In the genomic region with DNA sequence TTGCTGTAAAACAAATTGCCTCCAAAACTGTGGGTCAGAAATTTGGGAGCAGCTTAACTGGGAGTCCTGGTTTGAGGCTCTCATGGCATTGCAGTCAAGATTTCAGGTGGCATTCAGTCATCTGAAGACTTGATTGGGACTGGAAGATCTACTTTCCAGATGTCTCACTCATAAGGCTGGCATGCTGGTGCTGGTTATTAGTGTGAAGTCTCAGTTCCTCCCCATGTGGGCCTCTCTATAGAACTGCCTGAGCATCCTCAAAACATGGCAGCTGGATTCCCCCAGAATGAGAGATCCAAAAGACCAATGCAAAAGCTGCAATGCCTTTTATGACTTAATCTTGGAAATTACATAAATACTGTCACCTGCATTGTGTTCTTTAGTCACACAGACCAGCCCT, we compare ENCODE assay signal across 15 cellular contexts. TPM values are rescaled to one million over a fixed set of nuclear protein-coding genes. Genes with fewer than 3 reads are reported as not detected.
DNase-seq lines count a peak whose midpoint lies in the region; ATAC-seq and TF ChIP-seq lines count a peak whose summit lies in the region.
"Had no signal": no experiment of that assay in that cellular context is flagged by ENCODE, and none has a peak within 500 bp of the region (broad histone marks: within the 10 kb centered on the region; RNA-seq: fewer than 3 reads in every experiment).

No MANE protein-coding gene starts in this region.

- ATAC-seq in activated CD4-positive, CD25-positive, alpha-beta regulatory T cell treated with anti-CD3 and anti-CD28 coated beads, Interleukin-2, amount 50 U/mL, for 24 hours = peak; percentile 32 to 64
- ATAC-seq in GM21367 (IDR thresholded peaks at IDR 0.05; ENCODE audit: unreplicated experiment) (peak; percentile 52), HG03060 (IDR thresholded peaks at IDR 0.05; ENCODE audit: low read depth, unreplicated experiment) (peak; percentile 56), activated B cell treated with CpG ODN at 0.5 μM for 24 hours (ENCODE audit: low read depth) (peak; percentile 64), GM21423 (IDR thresholded peaks at IDR 0.05; ENCODE audit: unreplicated experiment) (no peak)
- ATAC-seq: gastroesophageal sphincter had no signal

- intact Hi-C loops in activated B cell treated with CpG ODN at 0.5 μM for 24 hours (cut with micrococcal nuclease) = no loop called here

- no peak for TF ChIP-seq CTCF in activated B cell treated with CpG ODN at 0.5 μM for 24 hours (IDR thresholded peaks at IDR 0.05)

- no peak for DNase-seq in activated CD4-positive, CD25-positive, alpha-beta regulatory T cell treated with anti-CD3 and anti-CD28 coated beads, Interleukin-2, amount 50 U/mL, for 72 hours
- no peak for DNase-seq in activated B cell treated with CpG ODN at 0.5 μM for 24 hours
- DNase-seq in nucleus accumbens (lab: John Stamatoyannopoulos, UW) = no peak
- no peak for DNase-seq in HCEC 1CT
- DNase-seq: midbrain, NCI-H1417, NCI-H748 treated with DMSO at 0.1 percent for 48 hours, ovary, SHP77, upper lobe of left lung had no signal

- POLR2A ChIA-PET in activated B cell treated with CpG ODN at 0.5 μM for 24 hours (lab: Charles Lee) = no interaction called here

- CTCF ChIA-PET in activated B cell treated with CpG ODN at 0.5 μM for 24 hours (lab: Charles Lee) = no interaction called here

- peaks cover 7% of the 10 kb centered on the region for H3K4me1 Mint-ChIP-seq in activated B cell treated with CpG ODN at 0.5 μM for 24 hours

- H3K4me3 Mint-ChIP-seq in activated B cell treated with CpG ODN at 0.5 μM for 24 hours = no peak overlapping the region

- no peaks in the 10 kb centered on the region for H3K9me3 Mint-ChIP-seq in activated B cell treated with CpG ODN at 0.5 μM for 24 hours

- no peaks in the 10 kb centered on the region for H3K27me3 Mint-ChIP-seq in activated B cell treated with CpG ODN at 0.5 μM for 24 hours

- H3K36me3 Mint-ChIP-seq in activated B cell treated with CpG ODN at 0.5 μM for 24 hours (ENCODE audit: low read depth) = peaks cover 7% of the 10 kb centered on the region

- no peak overlapping the region for H3K27ac Mint-ChIP-seq in activated B cell treated with CpG ODN at 0.5 μM for 24 hours

RNA-seq across cellular contexts. Expression of gene HERPUD2, which starts 6.4 kb away (rescaled TPM):
- total RNA-seq in activated B cell treated with CpG ODN at 0.5 μM for 24 hours = 26.2 and 31.5 TPM in 2 replicates
